21 cellular contexts compared by ENCODE assay signal in the genomic region with DNA sequence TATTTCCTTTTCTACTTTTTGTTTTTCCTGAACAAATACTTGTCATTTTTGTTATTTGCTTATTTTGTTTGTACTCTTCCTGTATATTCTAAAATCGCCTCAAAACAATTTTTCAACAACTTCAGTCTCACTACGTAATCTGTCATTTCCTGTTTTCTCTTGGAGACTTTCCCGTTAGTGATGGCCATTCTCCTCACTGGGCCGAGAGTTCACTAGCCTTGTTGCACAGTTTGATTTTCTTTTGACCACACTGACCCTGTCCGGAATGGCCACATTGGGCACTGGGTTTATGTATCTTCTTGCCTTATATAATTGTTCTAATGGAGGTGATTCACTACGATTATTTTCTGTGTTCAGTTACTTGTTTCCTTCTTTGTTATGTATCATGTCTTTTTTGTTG.
DNase-seq lines count a peak whose midpoint lies in the region; FAIRE-seq and TF ChIP-seq lines count a peak whose summit lies in the region.
"Had no signal": no experiment of that assay in that cellular context is flagged by ENCODE, and none has a peak within 500 bp of the region (broad histone marks: within the 10 kb centered on the region; RNA-seq: fewer than 3 reads in every experiment).

No MANE protein-coding gene starts in this region.

- FAIRE-seq in kidney (lab: Jason Lieb, UNC) = peak; percentile 87
- FAIRE-seq: A549, GM12891, GM18507 had no signal

- H3K4me3 ChIP-seq in kidney (ENCODE audit: low read length in 2 of 2) = no peak overlapping the region
- H3K4me3 ChIP-seq in osteoblast (ENCODE audit: insufficient read depth, low read length) = no peak overlapping the region
- H3K4me3 ChIP-seq: A549, GM23248 had no signal

- peak; percentile 40 for DNase-seq in activated CD4-positive, alpha-beta T cell treated with anti-CD3 and anti-CD28 coated beads, Interleukin-2, amount 10 ng/mL, durations not matched to agents 24 days and 14 days
- no peak for DNase-seq in activated CD4-positive, alpha-beta T cell treated with anti-CD3 and anti-CD28 coated beads, Interleukin-2, amount 10 ng/mL, durations not matched to agents 7 days and 5 days
- DNase-seq in DMS53 treated with DMSO at 0.1 percent for 48 hours (lab: John Stamatoyannopoulos, UW; ENCODE audit: unreplicated experiment) = peak; percentile 57
- DNase-seq in kidney = no peak
- DNase-seq in osteoblast (ENCODE audit: insufficient read length, low spot score, missing footprints) = no peak
- DNase-seq in GM20000 (ENCODE audit: low spot score) = no peak
- DNase-seq in NCI-H1436 (lab: John Stamatoyannopoulos, UW) = no peak
- no peak for DNase-seq in dedifferentiated amniotic fluid mesenchymal stem cell (ENCODE audit: extremely low spot score)
- DNase-seq: ACHN; C1 segment of cervical spinal cord; Caco-2; CD4-positive, alpha-beta memory T cell; DMS153; DMS79 treated with DMSO at 0.1 percent for 48 hours; GF-D8; GM23248; H9 had no signal

- intact Hi-C loops in activated CD4-positive, alpha-beta T cell treated with anti-CD3 and anti-CD28 coated beads, Interleukin-2, amount 10 ng/mL, durations not matched to agents 24 days and 14 days (cut with micrococcal nuclease) = loop anchor here (10.0 kb wide), 1 partner anchor 223 kb away; no protein-coding TSS in a partner anchor
- intact Hi-C loops in kidney (cut with DNase I) = no loop called here

- no peak overlapping the region for H3K9ac ChIP-seq in kidney (ENCODE audit: low read length in 2 of 2)
- H3K9ac ChIP-seq: GM23248 had no signal

- H3K4me3 Mint-ChIP-seq in activated CD4-positive, alpha-beta T cell treated with anti-CD3 and anti-CD28 coated beads, Interleukin-2, amount 10 ng/mL, durations not matched to agents 24 days and 14 days = no peak overlapping the region
- no peak overlapping the region for H3K4me3 Mint-ChIP-seq in activated CD4-positive, alpha-beta T cell treated with anti-CD3 and anti-CD28 coated beads, Interleukin-2, amount 10 ng/mL, durations not matched to agents 7 days and 5 days
- H3K4me3 Mint-ChIP-seq: CD4-positive, alpha-beta memory T cell; H9 had no signal

- no peaks in the 10 kb centered on the region for H3K27me3 Mint-ChIP-seq in activated CD4-positive, alpha-beta T cell treated with anti-CD3 and anti-CD28 coated beads, Interleukin-2, amount 10 ng/mL, durations not matched to agents 24 days and 14 days
- no peaks in the 10 kb centered on the region for H3K27me3 Mint-ChIP-seq in activated CD4-positive, alpha-beta T cell treated with anti-CD3 and anti-CD28 coated beads, Interleukin-2, amount 10 ng/mL, durations not matched to agents 7 days and 5 days
- H3K27me3 Mint-ChIP-seq: CD4-positive, alpha-beta memory T cell had no signal

- no peak overlapping the region for H3K27ac ChIP-seq in kidney (ENCODE audit: low read depth in 2 of 2, low read length in 2 of 2)
- no peak overlapping the region for H3K27ac ChIP-seq in osteoblast (ENCODE audit: low read depth, low read length)
- H3K27ac ChIP-seq: 22Rv1, A549, GM23248 had no signal

- TF ChIP-seq CTCF in kidney (IDR thresholded peaks at IDR 0.05; ENCODE audit: borderline replicate concordance, extremely low read depth, insufficient read depth) = no peak
- TF ChIP-seq CTCF in osteoblast (IDR thresholded peaks at IDR 0.05; ENCODE audit: extremely low read depth, low read depth, low read length) = no peak
- TF ChIP-seq CTCF in GM20000 (IDR thresholded peaks at IDR 0.05; ENCODE audit: extremely low read depth, missing control alignments) = no peak

- H4K20me1 ChIP-seq in osteoblast (ENCODE audit: insufficient read depth, low read length) = no peaks in the 10 kb centered on the region

- H3K9me3 ChIP-seq in kidney (ENCODE audit: control insufficient read depth in 1 of 2, low read length in 2 of 2) (no peaks in the 10 kb centered on the region), osteoblast (ENCODE audit: low read depth, low read length) (no peaks in the 10 kb centered on the region)
- H3K9me3 ChIP-seq: A549, Caco-2 had no signal

- no peaks in the 10 kb centered on the region for H3K36me3 ChIP-seq in kidney (ENCODE audit: control insufficient read depth in 1 of 2, insufficient read depth in 2 of 2, low read length in 2 of 2)
- no peaks in the 10 kb centered on the region for H3K36me3 ChIP-seq in osteoblast (ENCODE audit: insufficient read depth, low read length)

- CTCF ChIA-PET in activated CD4-positive, alpha-beta T cell treated with anti-CD3 and anti-CD28 coated beads, Interleukin-2, amount 10 ng/mL, durations not matched to agents 7 days and 5 days (lab: Charles Lee) = no interaction called here

- H2AFZ ChIP-seq in osteoblast (ENCODE audit: low read length) = peak overlapping the region; percentile 31
- H2AFZ ChIP-seq: GM23248 had no signal

- peaks cover 20% of the 10 kb centered on the region for H3K4me1 Mint-ChIP-seq in activated CD4-positive, alpha-beta T cell treated with anti-CD3 and anti-CD28 coated beads, Interleukin-2, amount 10 ng/mL, durations not matched to agents 24 days and 14 days
- H3K4me1 Mint-ChIP-seq in activated CD4-positive, alpha-beta T cell treated with anti-CD3 and anti-CD28 coated beads, Interleukin-2, amount 10 ng/mL, durations not matched to agents 7 days and 5 days = peaks cover 13% of the 10 kb centered on the region

- H3K79me2 ChIP-seq in osteoblast (ENCODE audit: insufficient read depth, low read length) = no peaks in the 10 kb centered on the region

- no peak overlapping the region for H3K27ac Mint-ChIP-seq in activated CD4-positive, alpha-beta T cell treated with anti-CD3 and anti-CD28 coated beads, Interleukin-2, amount 10 ng/mL, durations not matched to agents 24 days and 14 days
- H3K27ac Mint-ChIP-seq in activated CD4-positive, alpha-beta T cell treated with anti-CD3 and anti-CD28 coated beads, Interleukin-2, amount 10 ng/mL, durations not matched to agents 7 days and 5 days = no peak overlapping the region
- H3K27ac Mint-ChIP-seq: CD4-positive, alpha-beta memory T cell had no signal

- H3K9me3 Mint-ChIP-seq in activated CD4-positive, alpha-beta T cell treated with anti-CD3 and anti-CD28 coated beads, Interleukin-2, amount 10 ng/mL, durations not matched to agents 24 days and 14 days = peaks cover 7% of the 10 kb centered on the region
- H3K9me3 Mint-ChIP-seq in activated CD4-positive, alpha-beta T cell treated with anti-CD3 and anti-CD28 coated beads, Interleukin-2, amount 10 ng/mL, durations not matched to agents 7 days and 5 days = no peaks in the 10 kb centered on the region
- H3K9me3 Mint-ChIP-seq: H9 had no signal

- no peaks in the 10 kb centered on the region for H3K36me3 Mint-ChIP-seq in activated CD4-positive, alpha-beta T cell treated with anti-CD3 and anti-CD28 coated beads, Interleukin-2, amount 10 ng/mL, durations not matched to agents 24 days and 14 days (ENCODE audit: low read depth)
- no peaks in the 10 kb centered on the region for H3K36me3 Mint-ChIP-seq in activated CD4-positive, alpha-beta T cell treated with anti-CD3 and anti-CD28 coated beads, Interleukin-2, amount 10 ng/mL, durations not matched to agents 7 days and 5 days (ENCODE audit: low read depth)
- H3K36me3 Mint-ChIP-seq: CD4-positive, alpha-beta memory T cell had no signal

- POLR2A ChIA-PET in activated CD4-positive, alpha-beta T cell treated with anti-CD3 and anti-CD28 coated beads, Interleukin-2, amount 10 ng/mL, durations not matched to agents 7 days and 5 days (lab: Charles Lee) = no interaction called here

- no peaks in the 10 kb centered on the region for H3K27me3 ChIP-seq in osteoblast (ENCODE audit: insufficient read depth, low read length)

- no peak overlapping the region for H3K4me2 ChIP-seq in osteoblast (ENCODE audit: insufficient read depth, low read length)
- H3K4me2 ChIP-seq: A549 had no signal

- no peaks in the 10 kb centered on the region for H3K4me1 ChIP-seq in kidney (ENCODE audit: control insufficient read depth in 1 of 2, insufficient read depth in 1 of 2, low read depth in 1 of 2, low read length in 2 of 2)
- H3K4me1 ChIP-seq in osteoblast (ENCODE audit: insufficient read depth, low read length) = no peaks in the 10 kb centered on the region
- H3K4me1 ChIP-seq: A549, Caco-2 had no signal

Comparison
In these comparisons a context has a peak if more than half of its experiments do, and no peak if none do; other contexts are left out.
1. DNase-seq: peak in activated CD4-positive, alpha-beta T cell treated with anti-CD3 and anti-CD28 coated beads, Interleukin-2, amount 10 ng/mL, durations not matched to agents 24 days and 14 days (single experiment) and DMS53 treated with DMSO at 0.1 percent for 48 hours (single experiment); none in activated CD4-positive, alpha-beta T cell treated with anti-CD3 and anti-CD28 coated beads, Interleukin-2, amount 10 ng/mL, durations not matched to agents 7 days and 5 days (single experiment), kidney (single experiment), osteoblast (single experiment), GM20000 (single experiment), NCI-H1436 (single experiment) and dedifferentiated amniotic fluid mesenchymal stem cell (single experiment).